11 cellular contexts compared by ENCODE assay signal in genomic region chr7:128033246-128033645, GRCh38. TPM values are rescaled to one million over a fixed set of nuclear protein-coding genes. Genes with fewer than 3 reads are reported as not detected.
DNase-seq lines count a peak whose midpoint lies in the region; ATAC-seq and TF ChIP-seq lines count a peak whose summit lies in the region.
"Had no signal": no experiment of that assay in that cellular context is flagged by ENCODE, and none has a peak within 500 bp of the region (broad histone marks: within the 10 kb centered on the region; RNA-seq: fewer than 3 reads in every experiment).

No MANE protein-coding gene starts in this region.

- CTCF ChIA-PET in T-cell (lab: Charles Lee) = no interaction called here

- peak overlapping the region; percentile 55 for H3K4me3 ChIP-seq in iPS-18a (ENCODE audit: low read length)
- H3K4me3 ChIP-seq in neutrophil (ENCODE audit: low read depth in 1 of 2, low read length in 1 of 2) = peak overlapping the region; percentile 81 to 93

- peaks cover 0 to 12% of the 10 kb centered on the region in 2 donors for H3K27me3 Mint-ChIP-seq in T-cell

- H3K27ac Mint-ChIP-seq in T-cell = no peak overlapping the region

- H3K9me3 ChIP-seq in iPS-18a (ENCODE audit: control insufficient read depth, low read depth, low read length) = no peaks in the 10 kb centered on the region
- H3K9me3 ChIP-seq in neutrophil = no peaks in the 10 kb centered on the region
- H3K9me3 ChIP-seq: Caco-2, sigmoid colon had no signal

- peak; percentile 37 for DNase-seq in DMS79 treated with DMSO at 0.1 percent for 48 hours (lab: John Stamatoyannopoulos, UW)
- no peak for DNase-seq in T-cell
- DNase-seq in T-helper 9 cell = no peak
- no peak for DNase-seq in NCI-H1105 treated with DMSO at 0.1 percent for 48 hours (lab: John Stamatoyannopoulos, UW)
- DNase-seq: Caco-2, NCI-H2081, sigmoid colon had no signal

- H3K27me3 ChIP-seq in iPS-18a (ENCODE audit: control insufficient read depth, insufficient read depth, low read length) = peaks cover 38% of the 10 kb centered on the region
- no peaks in the 10 kb centered on the region for H3K27me3 ChIP-seq in neutrophil
- H3K27me3 ChIP-seq: sigmoid colon had no signal

- peaks cover 13% of the 10 kb centered on the region for H3K36me3 Mint-ChIP-seq in T-cell

- peaks cover 15% of the 10 kb centered on the region for H3K4me1 ChIP-seq in iPS-18a (ENCODE audit: control insufficient read depth, low read depth, low read length)
- H3K4me1 ChIP-seq in neutrophil (ENCODE audit: control insufficient read depth in 1 of 2, insufficient read depth in 1 of 2, low read depth in 1 of 2, low read length in 1 of 2) = peaks cover 36 to 41% of the 10 kb centered on the region in 2 experiments
- H3K4me1 ChIP-seq: Caco-2 had no signal

- H3K9me3 Mint-ChIP-seq in T-cell = no peaks in the 10 kb centered on the region

- peak overlapping the region; percentile 51 to 84 (median 64) for H3K4me3 Mint-ChIP-seq in T-cell

- POLR2A ChIA-PET in T-cell (lab: Charles Lee) = no interaction called here

- peaks cover 13 to 26% (median 21%) of the 10 kb centered on the region in 3 donors for H3K4me1 Mint-ChIP-seq in T-cell

- H3K9ac ChIP-seq in iPS-18a (ENCODE audit: low read length) = no peak overlapping the region

- ATAC-seq in T-cell (replicated peaks in 1 of 4) = no peak
- no peak for ATAC-seq in GM18858 (IDR thresholded peaks at IDR 0.05; ENCODE audit: unreplicated experiment)

- H3K27ac ChIP-seq in iPS-18a (ENCODE audit: low read length) (no peak overlapping the region), neutrophil (no peak overlapping the region)
- H3K27ac ChIP-seq: VCaP had no signal

- H3K36me3 ChIP-seq in iPS-18a (ENCODE audit: control insufficient read depth, low read depth, low read length) = peaks cover 10% of the 10 kb centered on the region
- peaks cover 22% of the 10 kb centered on the region for H3K36me3 ChIP-seq in neutrophil
- H3K36me3 ChIP-seq: sigmoid colon had no signal

- TF ChIP-seq CTCF in neutrophil (IDR thresholded peaks at IDR 0.05) = no peak

RNA-seq across cellular contexts. Expression of gene LRRC4, which starts 2.0 kb away (rescaled TPM):
- total RNA-seq in T-cell = under 1 TPM in 3 of 5 donors, not detected in 2; 0.07 to 0.77 (median 0.18) TPM
- total RNA-seq: Caco-2 had no signal
